8 cellular contexts compared by ENCODE assay signal in the genomic region with DNA sequence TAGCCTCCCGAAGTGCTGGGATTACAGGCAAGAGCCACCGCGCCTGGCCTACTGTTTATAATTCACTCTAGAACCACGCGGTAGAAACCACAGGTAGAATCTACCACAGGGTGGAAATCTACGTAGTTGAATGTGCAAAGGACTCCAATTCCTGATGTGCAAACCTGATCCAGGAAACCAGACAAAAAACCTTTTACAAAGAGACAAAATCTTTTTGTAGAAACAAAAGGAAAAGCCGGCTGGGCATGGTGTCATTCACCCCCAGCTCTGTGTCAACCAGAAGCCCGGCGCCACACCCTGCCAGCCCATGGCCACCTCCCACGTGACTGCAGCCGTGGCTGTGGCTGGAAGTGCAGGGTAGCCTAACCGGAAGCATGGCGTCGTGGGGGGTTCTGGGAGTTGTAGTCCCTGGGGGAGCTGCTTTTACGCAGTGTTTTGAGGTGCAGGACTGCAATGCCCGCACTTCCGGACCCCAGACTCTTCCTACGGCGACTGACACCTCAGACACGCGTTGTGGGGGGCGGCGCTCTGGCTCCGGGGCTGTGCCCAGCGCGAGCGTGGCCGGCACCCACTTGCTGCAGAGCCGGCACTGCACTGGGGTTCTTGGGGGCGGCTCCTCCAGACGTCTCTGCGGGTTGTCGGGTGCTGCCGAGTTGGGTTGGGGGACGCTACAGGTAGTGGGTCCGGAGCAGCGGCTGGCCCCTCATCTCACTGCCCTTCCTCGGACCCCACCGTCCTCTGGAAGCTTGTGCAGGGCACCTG. TPM values are rescaled to one million over a fixed set of nuclear protein-coding genes. Genes with fewer than 3 reads are reported as not detected.
DNase-seq lines count a peak whose midpoint lies in the region; ATAC-seq and TF ChIP-seq lines count a peak whose summit lies in the region.

No MANE protein-coding gene starts in this region.

- intact Hi-C loops in Right ventricle myocardium inferior (cut with DNase I), result no loop called here
- intact Hi-C loops in ovary (cut with DNase I), result no loop called here
- intact Hi-C loops in thyroid gland (cut with DNase I), result no loop called here

- peak overlapping the region; percentile 78 for H3K4me3 Mint-ChIP-seq in activated naive CD8-positive, alpha-beta T cell treated with anti-CD3 and anti-CD28 coated beads for 36 hours

- no peak for TF ChIP-seq EP300 in ovary (IDR thresholded peaks at IDR 0.05)

- WGBS in ovary, 3 donors, result 0 to 1% (median 0%) methylated on average over 34 to 39 of the region's 39 CpGs
- WGBS in thyroid gland, 2 donors, result 0% methylated on average over 26 to 29 of the region's 39 CpGs

- H3K27ac ChIP-seq in ovary (no peak overlapping the region), thyroid gland (peak overlapping the region; percentile 38 to 53 (median 49))

- H3K9me3 ChIP-seq in ovary (no peaks in the 10 kb centered on the region), thyroid gland (no peaks in the 10 kb centered on the region)

- no peaks in the 10 kb centered on the region for H3K27me3 Mint-ChIP-seq in activated naive CD8-positive, alpha-beta T cell treated with anti-CD3 and anti-CD28 coated beads for 36 hours

- peak overlapping the region; percentile 69 for H3K4me3 ChIP-seq in GM12864 (ENCODE audit: low read depth, low read length)
- H3K4me3 ChIP-seq in ovary, result peak overlapping the region; percentile 62
- H3K4me3 ChIP-seq in thyroid gland (replicated peaks in 1 of 3), result peak overlapping the region; percentile 30 to 69 (median 53)

- H3K27ac Mint-ChIP-seq in activated naive CD8-positive, alpha-beta T cell treated with anti-CD3 and anti-CD28 coated beads for 36 hours, result peak overlapping the region; percentile 61

- no peaks in the 10 kb centered on the region for H3K36me3 ChIP-seq in ovary
- no peaks in the 10 kb centered on the region for H3K36me3 ChIP-seq in thyroid gland

- H3K9me3 Mint-ChIP-seq in activated naive CD8-positive, alpha-beta T cell treated with anti-CD3 and anti-CD28 coated beads for 36 hours, result no peaks in the 10 kb centered on the region

- peak; percentile 98 for ATAC-seq in HG02623 (IDR thresholded peaks at IDR 0.05; ENCODE audit: unreplicated experiment)
- ATAC-seq in SK-N-SH treated with all-trans-retinoic acid at 6 μM for 48 hours, result peak; percentile 100
- peak; percentile 100 for ATAC-seq in Right ventricle myocardium inferior

- H3K36me3 Mint-ChIP-seq in activated naive CD8-positive, alpha-beta T cell treated with anti-CD3 and anti-CD28 coated beads for 36 hours, result no peaks in the 10 kb centered on the region

- H3K27me3 ChIP-seq in ovary (no peaks in the 10 kb centered on the region), thyroid gland (no peaks in the 10 kb centered on the region)

- TF ChIP-seq POLR2A in ovary (IDR thresholded peaks at IDR 0.05), result no peak
- peak in 1 of 2 donors; percentile 57 for TF ChIP-seq POLR2A in thyroid gland (IDR thresholded peaks at IDR 0.05)

- TF ChIP-seq CTCF in GM12864 (IDR thresholded peaks at IDR 0.05; ENCODE audit: low read depth, low read length, missing control alignments), result peak; percentile 23
- TF ChIP-seq CTCF in ovary (IDR thresholded peaks at IDR 0.05), result peak in 2 of 3 donors; percentile 35 to 57
- peak in 3 of 6 experiments; percentile 15 to 49 (median 36) for TF ChIP-seq CTCF in thyroid gland (IDR thresholded peaks at IDR 0.05)

- H3K4me1 ChIP-seq in ovary (ENCODE audit: insufficient read depth) (peaks cover 6% of the 10 kb centered on the region), thyroid gland (peaks cover 4 to 8% of the 10 kb centered on the region in 2 donors)

- H3K4me1 Mint-ChIP-seq in activated naive CD8-positive, alpha-beta T cell treated with anti-CD3 and anti-CD28 coated beads for 36 hours, result peaks cover 21% of the 10 kb centered on the region

- DNase-seq in GM12864 (ENCODE audit: low read depth) (peak; percentile 89), NCI-H1092 treated with DMSO at 0.1 percent for 48 hours (lab: John Stamatoyannopoulos, UW) (peak; percentile 94), Right ventricle myocardium inferior (ENCODE audit: missing footprints) (peak; percentile 99), ovary (peak; percentile 91 to 94 (median 92)), thyroid gland (peak; percentile 96 to 97)
- peak; percentile 97 for DNase-seq in activated naive CD8-positive, alpha-beta T cell treated with anti-CD3 and anti-CD28 coated beads for 36 hours

TF ChIP-seq in SK-N-SH treated with all-trans-retinoic acid at 6 μM for 48 hours, 23 proteins besides CTCF, POLR2A, EP300 and RAD21:
- no peak for TF ChIP-seq BACH2 (CRISPR knock-in tag; IDR thresholded peaks at IDR 0.05; ENCODE audit: borderline replicate concordance)
- TF ChIP-seq ZNF565 (CRISPR knock-in tag; conservative IDR thresholded peaks at IDR 0.05; ENCODE audit: low read depth), result no peak
- 0 out of 2 replicates have a peak, but pooled peaks have one; percentile 15 for TF ChIP-seq ZFP30 (CRISPR knock-in tag; IDR thresholded peaks at IDR 0.05)
- no peak for TF ChIP-seq OSR1 (CRISPR knock-in tag; IDR thresholded peaks at IDR 0.05)
- TF ChIP-seq, protein P1, sequence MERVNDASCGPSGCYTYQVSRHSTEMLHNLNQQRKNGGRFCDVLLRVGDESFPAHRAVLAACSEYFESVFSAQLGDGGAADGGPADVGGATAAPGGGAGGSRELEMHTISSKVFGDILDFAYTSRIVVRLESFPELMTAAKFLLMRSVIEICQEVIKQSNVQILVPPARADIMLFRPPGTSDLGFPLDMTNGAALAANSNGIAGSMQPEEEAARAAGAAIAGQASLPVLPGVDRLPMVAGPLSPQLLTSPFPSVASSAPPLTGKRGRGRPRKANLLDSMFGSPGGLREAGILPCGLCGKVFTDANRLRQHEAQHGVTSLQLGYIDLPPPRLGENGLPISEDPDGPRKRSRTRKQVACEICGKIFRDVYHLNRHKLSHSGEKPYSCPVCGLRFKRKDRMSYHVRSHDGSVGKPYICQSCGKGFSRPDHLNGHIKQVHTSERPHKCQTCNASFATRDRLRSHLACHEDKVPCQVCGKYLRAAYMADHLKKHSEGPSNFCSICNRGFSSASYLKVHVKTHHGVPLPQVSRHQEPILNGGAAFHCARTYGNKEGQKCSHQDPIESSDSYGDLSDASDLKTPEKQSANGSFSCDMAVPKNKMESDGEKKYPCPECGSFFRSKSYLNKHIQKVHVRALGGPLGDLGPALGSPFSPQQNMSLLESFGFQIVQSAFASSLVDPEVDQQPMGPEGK (CRISPR knock-in tag; IDR thresholded peaks at IDR 0.05; ENCODE audit: borderline replicate concordance), result no peak

RNA-seq across cellular contexts. Expression of a gene that starts 41.5 kb away (rescaled TPM):
- total RNA-seq in activated naive CD8-positive, alpha-beta T cell treated with anti-CD3 and anti-CD28 coated beads for 36 hours, result 10 to 100 TPM; 45.5 to 48.1 TPM
- total RNA-seq in Right ventricle myocardium inferior, result 26.0 TPM
- 10 to 100 TPM; 28.7 to 46.2 (median 36.6) TPM for total RNA-seq in ovary
- 10 to 100 TPM; 20.1 to 31.7 TPM for polyA plus RNA-seq in ovary
- total RNA-seq in thyroid gland, result 10 to 100 TPM; 35.3 to 60.4 (median 43.8) TPM

RNA-seq across cellular contexts. Expression of a gene that starts 57.7 kb away (rescaled TPM):
- not detected for total RNA-seq in activated naive CD8-positive, alpha-beta T cell treated with anti-CD3 and anti-CD28 coated beads for 36 hours
- not detected for total RNA-seq in Right ventricle myocardium inferior
- total RNA-seq in ovary, result not detected
- under 1 TPM; 0.13 to 0.32 TPM for polyA plus RNA-seq in ovary
- total RNA-seq in thyroid gland, result not detected

Comparison
In these comparisons a context has a peak if more than half of its experiments do, and no peak if none do; other contexts are left out.
1. H3K27ac ChIP-seq: peak in thyroid gland (3 of 3); none in ovary (0 of 2).
2. Peak in every context shown above with its lines, with median percentiles within 50 percentile points of each other: DNase-seq, H3K4me3 ChIP-seq and ATAC-seq.